In genomic region chr10:91149550-91149949, GRCh38 we compare ENCODE assay signal across 8 cellular contexts.
"Had no signal": no experiment of that assay in that cellular context is flagged by ENCODE, and none has a peak within 500 bp of the region (broad histone marks: within the 10 kb centered on the region; RNA-seq: fewer than 3 reads in every experiment).

No MANE protein-coding gene starts in this region.

- H3K9ac ChIP-seq: KMS-11 had no signal

- H3K27ac Mint-ChIP-seq: IgD-negative memory B cell had no signal

- DNase-seq: IMR-90, KBM-7, KG1 had no signal

- FAIRE-seq: HepG2, HTR-8/SVneo had no signal

- H3K9me3 Mint-ChIP-seq: IgD-negative memory B cell had no signal

- ATAC-seq: HepG2 had no signal

- H3K27ac ChIP-seq: HL-60, KMS-11 had no signal

- H3K4me2 ChIP-seq: KMS-11 had no signal

- H3K4me1 Mint-ChIP-seq: IgD-negative memory B cell had no signal

- H3K36me3 Mint-ChIP-seq: IgD-negative memory B cell had no signal

- H3K4me3 Mint-ChIP-seq: IgD-negative memory B cell had no signal
